16 cellular contexts compared by ENCODE assay signal in genomic region chr15:28913171-28913765, GRCh38. TPM values are rescaled to one million over a fixed set of nuclear protein-coding genes. Genes with fewer than 3 reads are reported as not detected.
DNase-seq lines count a peak whose midpoint lies in the region; ATAC-seq and TF ChIP-seq lines count a peak whose summit lies in the region.
"Had no signal": no experiment of that assay in that cellular context is flagged by ENCODE, and none has a peak within 500 bp of the region (broad histone marks: within the 10 kb centered on the region; RNA-seq: fewer than 3 reads in every experiment).

No MANE protein-coding gene starts in this region.

- no peaks in the 10 kb centered on the region for H3K36me3 ChIP-seq in right atrium auricular region
- no peaks in the 10 kb centered on the region for H3K36me3 ChIP-seq in kidney epithelial cell (ENCODE audit: control insufficient read depth, insufficient read depth, low read length)
- H3K36me3 ChIP-seq in upper lobe of right lung, result no peaks in the 10 kb centered on the region
- H3K36me3 ChIP-seq: esophagus squamous epithelium, pancreas, upper lobe of left lung had no signal

- H3K4me1 ChIP-seq in right atrium auricular region (no peaks in the 10 kb centered on the region), upper lobe of right lung (no peaks in the 10 kb centered on the region)
- H3K4me1 ChIP-seq: esophagus squamous epithelium, pancreas, upper lobe of left lung had no signal

- no peak for ATAC-seq in upper lobe of right lung
- ATAC-seq: pancreas had no signal

- no peak overlapping the region for H3K4me3 ChIP-seq in right atrium auricular region
- H3K4me3 ChIP-seq in WI38 (ENCODE audit: low read depth, low read length), result no peak overlapping the region
- H3K4me3 ChIP-seq in kidney epithelial cell (ENCODE audit: low read depth, low read length), result no peak overlapping the region
- H3K4me3 ChIP-seq in upper lobe of right lung, result no peak overlapping the region
- H3K4me3 ChIP-seq: esophagus squamous epithelium, pancreas, upper lobe of left lung had no signal

- in situ Hi-C loops in G401 (cut with HindIII; ENCODE audit: low sequenced_read_pairs), result no loop called here

- H3K27ac ChIP-seq in right atrium auricular region (no peak overlapping the region), upper lobe of right lung (no peak overlapping the region)
- H3K27ac ChIP-seq: esophagus squamous epithelium, pancreas, upper lobe of left lung had no signal

- peak; percentile 33 for DNase-seq in cardiac septum (ENCODE audit: low spot score)
- no peak for DNase-seq in right atrium auricular region (ENCODE audit: low spot score)
- no peak for DNase-seq in kidney epithelial cell (ENCODE audit: low read depth)
- DNase-seq in upper lobe of right lung, result peak; percentile 48
- DNase-seq in NCI-H2196 treated with DMSO at 0.1 percent for 48 hours (lab: John Stamatoyannopoulos, UW; ENCODE audit: unreplicated experiment), result no peak
- no peak for DNase-seq in stimulated activated CD4-positive, alpha-beta T cell treated with anti-CD3 and anti-CD28 coated beads, Interleukin-4, amount 100 ng/mL, for 4 hours
- no peak for DNase-seq in G401 (ENCODE audit: low spot score)
- DNase-seq: activated CD4-positive, alpha-beta memory T cell treated with anti-CD3 and anti-CD28 coated beads for 36 hours; esophagus squamous epithelium; NCI-H510A; Right ventricle myocardium superior; stimulated activated CD8-positive, alpha-beta memory T cell treated with anti-CD3 and anti-CD28 coated beads, Interleukin-4, amount 100 ng/mL, for 48 hours; T1000; upper lobe of left lung had no signal

- intact Hi-C loops in cardiac septum (cut with DNase I) (no loop called here), upper lobe of right lung (cut with DNase I) (no loop called here)

- H3K27me3 ChIP-seq in right atrium auricular region (no peaks in the 10 kb centered on the region), kidney epithelial cell (ENCODE audit: control insufficient read depth, insufficient read depth, low read length) (no peaks in the 10 kb centered on the region), upper lobe of right lung (no peaks in the 10 kb centered on the region)
- H3K27me3 ChIP-seq: esophagus squamous epithelium, pancreas, upper lobe of left lung had no signal

- H3K9me3 ChIP-seq in right atrium auricular region (no peaks in the 10 kb centered on the region), upper lobe of right lung (no peaks in the 10 kb centered on the region)
- H3K9me3 ChIP-seq: esophagus squamous epithelium, pancreas, upper lobe of left lung had no signal

- no peak for TF ChIP-seq CTCF in right atrium auricular region (IDR thresholded peaks at IDR 0.05)
- TF ChIP-seq CTCF in WI38 (IDR thresholded peaks at IDR 0.05; ENCODE audit: low read depth, low read length), result peak; percentile 27; the same call in 1 of the 2 replicates
- peak; percentile 25 for TF ChIP-seq CTCF in kidney epithelial cell (IDR thresholded peaks at IDR 0.05; ENCODE audit: insufficient read depth, low read length, poor library complexity, severe bottlenecking)
- TF ChIP-seq CTCF in upper lobe of right lung (IDR thresholded peaks at IDR 0.05), result no peak

RNA-seq across cellular contexts. Expression of gene APBA2, which starts 27.5 kb away (rescaled TPM):
- total RNA-seq in cardiac septum (0.57 TPM), right atrium auricular region (under 1 TPM; 0.47 to 0.48 TPM), kidney epithelial cell (51.4 and 54.6 TPM in 2 replicates), upper lobe of right lung (4.2 TPM)
- 20.8 and 27.6 TPM in 2 replicates for total RNA-seq in G401 (2014; rRNA removed; shearing (Covaris generic))

Comparison
In these comparisons a context has a peak if more than half of its experiments do, and no peak if none do; other contexts are left out.
1. DNase-seq: peak in cardiac septum (single experiment) and upper lobe of right lung (single experiment); none in right atrium auricular region (single experiment), kidney epithelial cell (single experiment), NCI-H2196 treated with DMSO at 0.1 percent for 48 hours (single experiment), stimulated activated CD4-positive, alpha-beta T cell treated with anti-CD3 and anti-CD28 coated beads, Interleukin-4, amount 100 ng/mL, for 4 hours (0 of 2) and G401 (single experiment).
2. CTCF ChIP-seq: peak in WI38 (single experiment) and kidney epithelial cell (single experiment); none in right atrium auricular region (0 of 2) and upper lobe of right lung (single experiment).